ENCODE assay signal across 10 cellular contexts in the genomic region with DNA sequence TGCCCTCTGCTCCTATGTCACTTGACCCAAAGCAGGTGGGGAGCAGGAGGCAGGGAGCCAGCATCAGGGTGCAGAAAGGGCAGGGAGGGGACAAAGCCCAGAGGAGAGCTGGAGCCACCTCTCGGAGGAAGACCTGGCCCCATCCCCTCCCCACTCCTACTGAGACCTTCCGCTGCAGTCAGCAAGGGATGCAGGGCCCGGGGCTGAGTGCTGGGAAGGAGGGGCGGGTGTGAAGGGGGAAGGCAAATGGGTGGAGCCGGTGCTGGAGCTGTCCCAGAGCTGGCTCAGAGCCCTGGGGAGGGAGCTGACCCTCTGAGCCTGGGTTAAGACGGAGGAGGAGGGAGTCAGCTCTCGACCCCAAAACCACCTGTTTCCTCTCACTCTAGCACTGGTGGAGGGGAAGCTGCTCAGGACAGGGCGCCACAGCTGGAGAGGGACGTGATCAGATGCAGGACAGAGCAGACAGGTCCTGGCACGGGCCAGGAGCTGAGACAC. TPM values are rescaled to one million over a fixed set of nuclear protein-coding genes. Genes with fewer than 3 reads are reported as not detected.
DNase-seq lines count a peak whose midpoint lies in the region; ATAC-seq and TF ChIP-seq lines count a peak whose summit lies in the region.
"Had no signal": no experiment of that assay in that cellular context is flagged by ENCODE, and none has a peak within 500 bp of the region (broad histone marks: within the 10 kb centered on the region; RNA-seq: fewer than 3 reads in every experiment).

No MANE protein-coding gene starts in this region.

- DNase-seq in smooth muscle cell (lab: John Stamatoyannopoulos, UW; ENCODE audit: unreplicated experiment) = no peak
- no peak for DNase-seq in SW480 (ENCODE audit: low spot score)
- DNase-seq in progenitor cell of endocrine pancreas (ENCODE audit: low spot score, unreplicated experiment) = no peak
- DNase-seq: effector CD4-positive, alpha-beta T cell; NCI-H1694 had no signal

- H3K9me3 ChIP-seq in Loucy (ENCODE audit: insufficient read depth, low read depth, low read length) (no peaks in the 10 kb centered on the region), smooth muscle cell (replicated peaks; ENCODE audit: low read depth) (no peaks in the 10 kb centered on the region)

- TF ChIP-seq CTCF in Loucy (conservative IDR thresholded peaks at IDR 0.05; ENCODE audit: low read length) (no peak), brain (conservative IDR thresholded peaks at IDR 0.05) (no peak), smooth muscle cell (IDR thresholded peaks at IDR 0.05; ENCODE audit: borderline replicate concordance, insufficient read depth, poor library complexity, severe bottlenecking) (no peak), progenitor cell of endocrine pancreas (IDR thresholded peaks at IDR 0.05; ENCODE audit: unreplicated experiment) (no peak)

- H3K27ac Mint-ChIP-seq in brain = peak overlapping the region in 4 of 5 experiments; percentile 63 to 97 (median 94)
- no peak overlapping the region for H3K27ac Mint-ChIP-seq in progenitor cell of endocrine pancreas

- H3K36me3 ChIP-seq in Loucy (ENCODE audit: insufficient read depth, low read length) (no peaks in the 10 kb centered on the region), smooth muscle cell (ENCODE audit: low read depth) (no peaks in the 10 kb centered on the region)

- H3K27ac ChIP-seq in layer of hippocampus (ENCODE audit: low read depth, low read length) (peak overlapping the region; percentile 94), smooth muscle cell (ENCODE audit: low read depth) (peak overlapping the region; percentile 94)

- ATAC-seq in GM19035 (IDR thresholded peaks at IDR 0.05; ENCODE audit: unreplicated experiment) (no peak), HG02571 (IDR thresholded peaks at IDR 0.05; ENCODE audit: unreplicated experiment) (no peak)

- H3K4me1 ChIP-seq in Loucy (ENCODE audit: insufficient read depth, low read length, poor library complexity, severe bottlenecking) = peaks cover 51% of the 10 kb centered on the region
- peaks cover 30% of the 10 kb centered on the region for H3K4me1 ChIP-seq in smooth muscle cell (ENCODE audit: low read depth)

- H3K36me3 Mint-ChIP-seq in brain (peaks cover 20% of the 10 kb centered on the region), progenitor cell of endocrine pancreas (ENCODE audit: insufficient read depth) (peaks cover 2% of the 10 kb centered on the region)

- peaks cover 56% of the 10 kb centered on the region for H3K4me1 Mint-ChIP-seq in brain
- H3K4me1 Mint-ChIP-seq in progenitor cell of endocrine pancreas (ENCODE audit: low read depth) = peaks cover 3% of the 10 kb centered on the region

- no peak overlapping the region for H3K4me3 Mint-ChIP-seq in brain
- H3K4me3 Mint-ChIP-seq in progenitor cell of endocrine pancreas (ENCODE audit: low read depth) = no peak overlapping the region

- H3K9me2 ChIP-seq in Loucy (replicated peaks; ENCODE audit: low read depth, low read length) = no peaks in the 10 kb centered on the region

- H3K4me2 ChIP-seq in Loucy (ENCODE audit: low read depth, low read length, poor library complexity, severe bottlenecking) = peak overlapping the region; percentile 46
- peak overlapping the region; percentile 68 for H3K4me2 ChIP-seq in smooth muscle cell

- H3K9me3 Mint-ChIP-seq in brain (no peaks in the 10 kb centered on the region), progenitor cell of endocrine pancreas (ENCODE audit: low read depth) (no peaks in the 10 kb centered on the region)

- no peaks in the 10 kb centered on the region for H4K20me1 ChIP-seq in Loucy (ENCODE audit: insufficient read depth, low read length, poor library complexity, severe bottlenecking)
- H4K20me1 ChIP-seq in smooth muscle cell (ENCODE audit: low read depth) = no peaks in the 10 kb centered on the region

- H3K27me3 Mint-ChIP-seq in brain (no peaks in the 10 kb centered on the region), progenitor cell of endocrine pancreas (no peaks in the 10 kb centered on the region)

- H2AFZ ChIP-seq in Loucy (ENCODE audit: low read length) (no peak overlapping the region), smooth muscle cell (ENCODE audit: low read depth) (no peak overlapping the region)

- WGBS in smooth muscle cell (ENCODE audit: low lambda C conversion rate) = 46% methylated on average over 10 of the region's 10 CpGs

- H3F3A ChIP-seq in Loucy (ENCODE audit: low read depth) (no peaks in the 10 kb centered on the region), smooth muscle cell (ENCODE audit: low read depth) (peaks cover 15% of the 10 kb centered on the region)

- H3K4me3 ChIP-seq in Loucy (ENCODE audit: low read length, poor library complexity, severe bottlenecking) (no peak overlapping the region), smooth muscle cell (no peak overlapping the region)

- no peaks in the 10 kb centered on the region for H3K79me2 ChIP-seq in Loucy (ENCODE audit: insufficient read depth, low read length)
- H3K79me2 ChIP-seq in smooth muscle cell (ENCODE audit: low read depth) = no peaks in the 10 kb centered on the region

- H3K27me3 ChIP-seq in Loucy (ENCODE audit: insufficient read depth, low read length, poor library complexity, severe bottlenecking) = no peaks in the 10 kb centered on the region
- no peaks in the 10 kb centered on the region for H3K27me3 ChIP-seq in layer of hippocampus (ENCODE audit: control insufficient read depth, insufficient read depth, low read length)
- H3K27me3 ChIP-seq in smooth muscle cell (ENCODE audit: low read depth) = no peaks in the 10 kb centered on the region

- H3K9ac ChIP-seq in Loucy (ENCODE audit: low read depth, low read length, poor library complexity, severe bottlenecking) (peak overlapping the region; percentile 50), smooth muscle cell (ENCODE audit: low read depth) (no peak overlapping the region)

RNA-seq across cellular contexts. Expression of gene HS1BP3, which starts 33.8 kb away (rescaled TPM):
- 46.7 TPM for polyA plus RNA-seq in brain (ENCODE audit: insufficient read depth, low read depth, low replicate concordance)
- total RNA-seq in smooth muscle cell = 9.3 and 12.7 TPM in 2 replicates
- polyA plus RNA-seq in smooth muscle cell = 20.1 and 20.4 TPM in 2 replicates
- 15.9 and 16.5 TPM in 2 replicates for total RNA-seq in progenitor cell of endocrine pancreas

RNA-seq across cellular contexts. Expression of gene GDF7, which starts 49.8 kb away (rescaled TPM):
- 0.10 TPM for polyA plus RNA-seq in brain (ENCODE audit: insufficient read depth, low read depth, low replicate concordance)
- under 0.01 and 0.27 TPM in 2 replicates for total RNA-seq in smooth muscle cell
- not detected in 2 replicates for polyA plus RNA-seq in smooth muscle cell
- 0.16 and 0.17 TPM in 2 replicates for total RNA-seq in progenitor cell of endocrine pancreas
